ENCODE assay signal across 1 cellular context in genomic region chr7:93843260-93843659, GRCh38.
TF ChIP-seq lines count a peak whose summit lies in the region.

No MANE protein-coding gene starts in this region.

TF ChIP-seq in SK-N-SH treated with all-trans-retinoic acid at 6 μM for 48 hours, 23 proteins besides CTCF, POLR2A, EP300 and RAD21 (continued from another document):
- TF ChIP-seq PATZ1 (CRISPR knock-in tag; IDR thresholded peaks at IDR 0.05; ENCODE audit: borderline replicate concordance), result no peak
- no peak for TF ChIP-seq TCF4 (CRISPR knock-in tag; IDR thresholded peaks at IDR 0.05; ENCODE audit: borderline replicate concordance)
- TF ChIP-seq ESRRG (CRISPR knock-in tag; IDR thresholded peaks at IDR 0.05), result no peak
- no peak for TF ChIP-seq PPARA (CRISPR knock-in tag; IDR thresholded peaks at IDR 0.05; ENCODE audit: borderline replicate concordance)
TF ChIP-seq in SK-N-SH treated with all-trans-retinoic acid at 6 μM for 48 hours: peak in this region for 0.
